ENCODE assay signal across 23 cellular contexts in the genomic region with DNA sequence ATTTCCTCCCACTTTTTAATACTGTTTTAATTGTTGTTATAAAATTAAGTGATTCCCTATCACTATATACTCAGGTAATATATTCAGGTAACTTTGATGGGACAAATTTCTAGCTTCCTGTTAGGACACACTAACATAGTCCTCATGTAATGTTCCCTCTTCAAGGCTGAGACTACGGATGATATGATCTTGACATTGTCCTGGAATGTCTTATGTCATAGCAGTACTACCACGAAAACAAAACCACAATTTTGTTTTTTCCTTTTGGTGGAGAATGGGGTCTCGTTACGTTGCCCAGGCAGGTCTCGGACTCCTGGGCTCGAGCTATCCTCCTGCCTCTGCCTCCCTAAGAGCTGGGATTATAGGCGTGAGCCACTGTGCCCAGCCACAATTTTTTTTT.
"Had no signal": no experiment of that assay in that cellular context is flagged by ENCODE, and none has a peak within 500 bp of the region (broad histone marks: within the 10 kb centered on the region; RNA-seq: fewer than 3 reads in every experiment).

No MANE protein-coding gene starts in this region.

- ATAC-seq: activated naive CD4-positive, alpha-beta T cell treated with anti-CD3 and anti-CD28 coated beads, Interleukin-2, amount 50 U/mL, for 72 hours; activated T-cell treated with anti-CD3 and anti-CD28 coated beads, Interleukin-2, amount 50 U/mL, for 72 hours; gastroesophageal sphincter; heart right ventricle; WTC11 had no signal

- DNase-seq: activated CD4-positive, alpha-beta memory T cell treated with anti-CD3 and anti-CD28 coated beads for 36 hours; activated CD4-positive, alpha-beta T cell treated with anti-CD3 and anti-CD28 coated beads for 48 hours; activated CD8-positive, alpha-beta memory T cell treated with anti-CD3 and anti-CD28 coated beads, Interleukin-2, amount 50 U/mL, for 48 hours; activated gamma-delta T cell; activated naive CD4-positive, alpha-beta T cell; activated naive CD4-positive, alpha-beta T cell treated with anti-CD3 and anti-CD28 coated beads, Interleukin-2, amount 10 ng/mL, durations not matched to agents 7 days and 5 days; activated naive CD8-positive, alpha-beta T cell treated with anti-CD3 and anti-CD28 coated beads, Interleukin-2, amount 10 ng/mL, durations not matched to agents 7 days and 5 days; activated T-cell treated with anti-CD3 and anti-CD28 coated beads for 4 hours; activated T-cell treated with anti-CD3 and anti-CD28 coated beads, Interleukin-2, amount 50 U/mL, for 24 hours; activated T-cell treated with anti-CD3 and anti-CD28 coated beads, Interleukin-2, amount 50 U/mL, for 72 hours; anterior cingulate cortex; brain microvascular endothelial cell; cortex of kidney; dermis blood vessel endothelial cell; effector CD8-positive, alpha-beta T cell; esophagus squamous epithelium; foreskin melanocyte; heart right ventricle; T-helper 2 cell had no signal

- H3K9me3 ChIP-seq: esophagus squamous epithelium, gastroesophageal sphincter, heart right ventricle had no signal

- H3K27me3 ChIP-seq: brain microvascular endothelial cell, esophagus squamous epithelium, gastroesophageal sphincter, heart right ventricle had no signal

- H3K27ac ChIP-seq: brain microvascular endothelial cell, epithelial cell of prostate, esophagus squamous epithelium, gastroesophageal sphincter, heart right ventricle had no signal

- H3K4me3 ChIP-seq: esophagus squamous epithelium, gastroesophageal sphincter, heart right ventricle had no signal
